In genomic region chr17:81488276-81488860, GRCh38 we compare ENCODE assay signal across 8 cellular contexts. TPM values are rescaled to one million over a fixed set of nuclear protein-coding genes. Genes with fewer than 3 reads are reported as not detected.
DNase-seq lines count a peak whose midpoint lies in the region; ATAC-seq and TF ChIP-seq lines count a peak whose summit lies in the region.

No MANE protein-coding gene starts in this region.

- ATAC-seq in HG02678 (IDR thresholded peaks at IDR 0.05; ENCODE audit: unreplicated experiment) (peak; percentile 4), HG02571 (IDR thresholded peaks at IDR 0.05; ENCODE audit: unreplicated experiment) (no peak)

- H3K4me1 ChIP-seq in mononuclear cell (ENCODE audit: insufficient read depth, low read length): peaks cover 36% of the 10 kb centered on the region

- no peak for TF ChIP-seq CTCF in AG04450 (IDR thresholded peaks at IDR 0.05; ENCODE audit: low read depth, low read length)
- no peak for TF ChIP-seq CTCF in choroid plexus epithelial cell (conservative IDR thresholded peaks at IDR 0.05; ENCODE audit: low read depth, low read length)

- H3K4me3 ChIP-seq in AG04450 (ENCODE audit: low read depth, low read length): peak overlapping the region; percentile 61
- peak overlapping the region; percentile 65 for H3K4me3 ChIP-seq in choroid plexus epithelial cell (ENCODE audit: low read depth, low read length)
- peak overlapping the region; percentile 39 for H3K4me3 ChIP-seq in mononuclear cell (ENCODE audit: low read length)

- H3K27ac ChIP-seq in AG04450 (ENCODE audit: low read depth, low read length): no peak overlapping the region

- H3K27me3 ChIP-seq in AG04450 (ENCODE audit: control insufficient read depth, insufficient read depth, low read length): peaks cover 5% of the 10 kb centered on the region
- peaks cover 5% of the 10 kb centered on the region for H3K27me3 ChIP-seq in mononuclear cell (ENCODE audit: insufficient read depth, low read length)

- CTCF ChIA-PET in AG04450 (lab: Charles Lee): no interaction called here

- POLR2A ChIA-PET in AG04450 (lab: Yijun Ruan, JAX): interaction anchor here (0.6 to 0.7 kb wide), 2 partner anchors 11 to 123 kb away, joined by 3 to 7 read pairs; no protein-coding TSS in a partner anchor

- no peaks in the 10 kb centered on the region for H3K9me3 ChIP-seq in AG04450 (ENCODE audit: control insufficient read depth, insufficient read depth, low read length)
- no peaks in the 10 kb centered on the region for H3K9me3 ChIP-seq in mononuclear cell (ENCODE audit: low read depth, low read length)

- DNase-seq in AG04450 (ENCODE audit: low read depth, low spot score): no peak
- no peak for DNase-seq in choroid plexus epithelial cell (ENCODE audit: low read depth)
- DNase-seq in NCI-H524 (lab: John Stamatoyannopoulos, UW): no peak
- DNase-seq in NCI-H345 (lab: John Stamatoyannopoulos, UW): no peak
- no peak for DNase-seq in iPS-NIHi7 (ENCODE audit: extremely low spot score)

RNA-seq across cellular contexts. Expression of gene ACTG1, which starts 24.2 kb away (rescaled TPM):
- polyA plus RNA-seq in AG04450 (2011; rRNA removed): 2,721 and 3,607 TPM in 2 replicates
- 3,368 and 4,319 TPM in 2 replicates for polyA minus RNA-seq in AG04450 (2011; rRNA and poly(A)+ RNA removed)
- 2,327 TPM for total RNA-seq in mononuclear cell

RNA-seq across cellular contexts. Expression of gene FSCN2, which starts 39.8 kb away (rescaled TPM):
- polyA plus RNA-seq in AG04450 (2011; rRNA removed): 0.26 and 0.41 TPM in 2 replicates
- 1.0 TPM in 1 of 2 replicates, not detected in the other for polyA minus RNA-seq in AG04450 (2011; rRNA and poly(A)+ RNA removed)
- 0.52 TPM for total RNA-seq in mononuclear cell
